In the genomic region with DNA sequence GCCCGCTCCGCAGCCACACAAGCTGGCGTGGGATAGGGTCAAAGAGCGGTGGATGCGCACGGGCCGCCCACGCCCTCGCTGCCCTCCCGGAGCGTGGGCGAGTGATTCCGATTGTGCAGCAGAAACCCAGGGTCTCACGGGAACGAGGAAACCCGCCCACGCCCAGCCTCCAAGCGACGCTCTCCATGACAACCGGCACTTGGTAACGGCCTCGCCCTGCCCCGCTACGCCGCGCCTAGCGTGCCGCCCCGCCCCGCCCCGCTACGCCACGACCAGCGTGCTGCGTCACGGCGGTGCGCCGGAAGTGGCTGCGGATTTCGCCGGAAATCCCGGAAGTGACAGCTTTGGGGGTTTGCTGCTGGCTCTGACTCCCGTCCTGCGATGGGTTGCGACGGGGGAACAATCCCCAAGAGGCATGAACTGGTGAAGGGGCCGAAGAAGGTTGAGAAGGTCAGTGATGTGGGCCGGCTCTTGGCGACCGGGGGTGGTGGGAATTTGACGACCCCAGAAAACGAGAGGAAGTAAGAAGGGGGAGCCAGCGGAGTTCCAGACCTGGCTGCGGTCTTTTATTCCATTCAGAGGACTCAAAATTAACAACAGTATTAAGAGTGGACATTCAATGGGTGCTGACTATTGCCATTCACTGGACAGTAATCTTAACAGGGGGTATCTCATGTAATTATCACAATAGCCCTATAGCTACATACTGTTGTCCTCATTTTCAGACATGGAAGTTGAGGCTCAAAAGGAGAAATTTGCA, we compare ENCODE assay signal across 8 cellular contexts. TPM values are rescaled to one million over a fixed set of nuclear protein-coding genes. Genes with fewer than 3 reads are reported as not detected.
DNase-seq lines count a peak whose midpoint lies in the region; ATAC-seq and TF ChIP-seq lines count a peak whose summit lies in the region.

A gene with protein sequence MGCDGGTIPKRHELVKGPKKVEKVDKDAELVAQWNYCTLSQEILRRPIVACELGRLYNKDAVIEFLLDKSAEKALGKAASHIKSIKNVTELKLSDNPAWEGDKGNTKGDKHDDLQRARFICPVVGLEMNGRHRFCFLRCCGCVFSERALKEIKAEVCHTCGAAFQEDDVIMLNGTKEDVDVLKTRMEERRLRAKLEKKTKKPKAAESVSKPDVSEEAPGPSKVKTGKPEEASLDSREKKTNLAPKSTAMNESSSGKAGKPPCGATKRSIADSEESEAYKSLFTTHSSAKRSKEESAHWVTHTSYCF (plus strand): TSS at position 311 of the 760 bp plus-strand sequence. CDS start 71 bp downstream, at position 382.

- ATAC-seq in HG02852 (IDR thresholded peaks at IDR 0.05; ENCODE audit: unreplicated experiment) (peak; percentile 94), heart right ventricle (peak; percentile 100)

- H3K36me3 ChIP-seq in adrenal gland (replicated peaks in 1 of 2) = peaks cover 0 to 3% of the 10 kb centered on the region in 2 donors
- peaks cover 0 to 31% (median 2%) of the 10 kb centered on the region in 9 donors for H3K36me3 ChIP-seq in heart right ventricle

- in situ Hi-C loops in GM13977 (cut with MboI; ENCODE audit: low pct_unique_long_range_greater_than_20kb, low sequenced_read_pairs, unreplicated experiment) = no loop called here

- H3K27ac ChIP-seq in adrenal gland (peak within 1 kb of the TSS in 4 of 5 donors; percentile 64 to 92 (median 70)), heart right ventricle (peak within 1 kb of the TSS; percentile 20 to 95 (median 83))

- H3K27ac Mint-ChIP-seq in type B pancreatic cell = peak within 1 kb of the TSS; percentile 99

- no peak for TF ChIP-seq CTCF in GM13977 (IDR thresholded peaks at IDR 0.05; ENCODE audit: extremely low read depth, insufficient read depth, missing control alignments)
- TF ChIP-seq CTCF in adrenal gland (IDR thresholded peaks at IDR 0.05) = no peak
- TF ChIP-seq CTCF in heart right ventricle (IDR thresholded peaks at IDR 0.05) = no peak
- TF ChIP-seq CTCF in type B pancreatic cell (conservative IDR thresholded peaks at IDR 0.05) = no peak

- H3K9me3 ChIP-seq in adrenal gland (replicated peaks in 1 of 3) (no peaks in the 10 kb centered on the region), heart right ventricle (no peaks in the 10 kb centered on the region)

- TF ChIP-seq POLR2A in adrenal gland (IDR thresholded peaks at IDR 0.05) = peak in 1 of 2 donors; percentile 23

- peaks cover 14% of the 10 kb centered on the region for H3K4me1 Mint-ChIP-seq in type B pancreatic cell (ENCODE audit: unreplicated experiment)

- no peaks in the 10 kb centered on the region for H3K9me3 Mint-ChIP-seq in type B pancreatic cell

- peaks cover 7 to 21% of the 10 kb centered on the region in 2 donors for H3K4me1 ChIP-seq in adrenal gland (replicated peaks in 1 of 2)
- peaks cover 0 to 54% (median 23%) of the 10 kb centered on the region in 9 donors for H3K4me1 ChIP-seq in heart right ventricle

- intact Hi-C loops in adrenal gland (cut with DNase I) = loop anchor here (5.0 to 10.0 kb wide), 2 partner anchors 74 to 76 kb away; a partner anchor contains a TSS
- intact Hi-C loops in heart right ventricle (cut with DNase I) = loop anchor here in 9 of 10 donors (2.0 to 10.0 kb wide), 5 partner anchors 54 to 76 kb away; a partner anchor contains a TSS
- intact Hi-C loops in posterior cingulate gyrus (cut with DNase I) = loop anchor here (2.0 to 5.0 kb wide), 2 partner anchors 76 to 884 kb away; a partner anchor contains a TSS

- H3K4me3 ChIP-seq in adrenal gland = peak within 1 kb of the TSS; percentile 19 to 89 (median 79)
- H3K4me3 ChIP-seq in heart right ventricle = peak within 1 kb of the TSS; percentile 32 to 96 (median 88)

- H3K4me3 Mint-ChIP-seq in type B pancreatic cell = peak within 1 kb of the TSS; percentile 100

- peaks cover 13% of the 10 kb centered on the region for H3K27me3 Mint-ChIP-seq in type B pancreatic cell

- 0 to 1% (median 1%) methylated on average over 17 to 55 of the region's 55 CpGs for WGBS in adrenal gland, 4 donors
- WGBS in heart right ventricle, 2 donors = 0 to 1% methylated on average over 53 to 55 of the region's 55 CpGs

- DNase-seq in GM13977 (ENCODE audit: low spot score) (peak; percentile 95), NCI-H1436 treated with DMSO at 0.1 percent for 48 hours (lab: John Stamatoyannopoulos, UW) (peak; percentile 16), T-helper 1 cell (peak; percentile 89 to 96 (median 93)), adrenal gland (peak; percentile 91 to 96 (median 93)), heart right ventricle (peak; percentile 94 to 96), posterior cingulate gyrus (peak; percentile 89 to 99 (median 94)), type B pancreatic cell (ENCODE audit: extremely low spot score, unreplicated experiment) (peak; percentile 96)

- H3K36me3 Mint-ChIP-seq in type B pancreatic cell = no peaks in the 10 kb centered on the region

- H3K27me3 ChIP-seq in adrenal gland = no peaks in the 10 kb centered on the region
- no peaks in the 10 kb centered on the region for H3K27me3 ChIP-seq in heart right ventricle

RNA-seq across cellular contexts. Expression of the gene that starts here (rescaled TPM):
- total RNA-seq in adrenal gland = 100 to 1,000 TPM in 2 of 8 donors, 10 to 100 TPM in 6; 68.9 to 112 (median 92.8) TPM
- polyA plus RNA-seq in adrenal gland = 100 to 1,000 TPM in 1 of 3 donors, 10 to 100 TPM in 2; 48.8 to 156 (median 75.9) TPM
- total RNA-seq in heart right ventricle = 10 to 100 TPM; 83.1 to 95.5 (median 88.6) TPM
- 100 to 1,000 TPM in 1 of 2 donors, 10 to 100 TPM in 1; 29.1 to 113 TPM for polyA plus RNA-seq in heart right ventricle
- 63.5 and 71.2 TPM in 2 replicates for total RNA-seq in type B pancreatic cell (ENCODE audit: low replicate concordance)

Comparison
In these comparisons a context has a peak if more than half of its experiments do, and no peak if none do; other contexts are left out.
1. Peak in every context shown above with its lines: DNase-seq, ATAC-seq, H3K4me3 ChIP-seq and H3K27ac ChIP-seq.
2. DNase-seq: peak in every context shown above with its lines; median percentile 96 in type B pancreatic cell; 95 in GM13977; 95 in heart right ventricle; 94 in posterior cingulate gyrus; 93 in T-helper 1 cell; 93 in adrenal gland; 16 in NCI-H1436 treated with DMSO at 0.1 percent for 48 hours.